Comparison of ENCODE assay signal across 8 cellular contexts in the genomic region with DNA sequence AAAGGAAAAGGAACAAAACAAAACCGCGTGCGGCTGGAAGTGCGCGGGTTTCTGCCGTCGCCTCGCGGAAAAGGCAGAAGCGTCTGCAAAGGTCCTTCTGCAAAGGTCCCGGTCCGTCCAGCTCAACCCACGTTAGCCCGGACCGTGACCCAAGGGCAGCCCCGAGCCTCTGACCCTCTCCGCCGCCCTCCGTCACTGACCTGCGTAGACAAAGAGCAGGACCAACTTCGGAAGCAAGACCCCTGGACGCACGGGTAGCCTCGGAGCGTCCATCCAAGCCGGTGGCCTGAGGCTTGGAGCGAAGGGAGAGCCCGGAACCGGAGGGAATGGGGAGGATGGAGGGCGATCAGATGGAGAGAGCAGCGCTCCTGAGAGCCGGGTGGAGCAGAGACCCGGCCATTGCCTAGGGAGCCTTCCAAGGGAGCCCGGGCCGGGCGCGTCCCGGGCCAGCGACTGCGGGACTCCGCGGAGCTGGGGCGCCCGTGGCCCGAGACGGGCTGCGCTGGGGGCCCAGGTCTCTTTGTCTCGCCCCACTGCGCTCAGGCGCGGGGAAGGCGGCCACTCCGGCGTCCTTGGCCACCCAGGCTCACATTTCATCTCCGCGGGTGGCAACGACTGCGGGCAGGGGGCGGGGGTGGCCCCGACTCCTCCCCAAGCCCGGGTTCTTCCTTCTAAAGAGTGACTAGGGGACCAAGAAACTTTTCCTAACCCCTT. TPM values are rescaled to one million over a fixed set of nuclear protein-coding genes. Genes with fewer than 3 reads are reported as not detected.
DNase-seq lines count a peak whose midpoint lies in the region; ATAC-seq, FAIRE-seq and TF ChIP-seq lines count a peak whose summit lies in the region.

CYYR1 (minus strand) TSS at position 619 of the 714 bp plus-strand sequence; CDS start at position 273, 346 bp downstream.

- peak within 1 kb of the TSS; percentile 90 for H3K4me2 ChIP-seq in astrocyte (ENCODE audit: low read length)

- H2AFZ ChIP-seq in astrocyte (ENCODE audit: low read depth, low read length): peak within 1 kb of the TSS; percentile 97

- ATAC-seq in HG02870 (IDR thresholded peaks at IDR 0.05; ENCODE audit: unreplicated experiment): no peak

- no peaks in the 10 kb centered on the region for H3K27me3 ChIP-seq in astrocyte (ENCODE audit: insufficient read depth, low read length)
- H3K27me3 ChIP-seq in prostate gland (replicated peaks; ENCODE audit: insufficient read depth): peaks cover 10% of the 10 kb centered on the region

- H3K36me3 Mint-ChIP-seq in astrocyte (ENCODE audit: low read depth, unreplicated experiment): no peaks in the 10 kb centered on the region

- H3K27ac Mint-ChIP-seq in astrocyte (ENCODE audit: unreplicated experiment): peak within 1 kb of the TSS; percentile 8

- no peaks in the 10 kb centered on the region for H3K27me3 Mint-ChIP-seq in astrocyte (ENCODE audit: low read depth, unreplicated experiment)

- H3K4me1 ChIP-seq in ES-I3 (ENCODE audit: insufficient read depth, low read length) (peaks cover 13% of the 10 kb centered on the region; the same call in 1 of the 2 replicates), astrocyte (ENCODE audit: insufficient read depth, low read length) (no peaks in the 10 kb centered on the region), prostate gland (replicated peaks) (no peaks in the 10 kb centered on the region)

- DNase-seq in astrocyte (ENCODE audit: low read depth) (peak; percentile 18), iPS DF 19.7 (ENCODE audit: low read depth, low spot score) (peak; percentile 12), prostate gland (ENCODE audit: low spot score) (no peak), A172 (ENCODE audit: low spot score) (no peak), NCI-H2196 treated with DMSO at 0.1 percent for 48 hours (lab: John Stamatoyannopoulos, UW; ENCODE audit: unreplicated experiment) (no peak)
- DNase-seq in activated CD8-positive, alpha-beta memory T cell treated with anti-CD3 and anti-CD28 coated beads, Interleukin-2, amount 50 U/mL, for 4 hours: no peak

- H3K4me3 ChIP-seq in astrocyte (ENCODE audit: insufficient read depth, low read depth, low read length): peak within 1 kb of the TSS; percentile 61
- peak within 1 kb of the TSS; percentile 1 to 13 for H3K4me3 ChIP-seq in prostate gland

- TF ChIP-seq POLR2A in prostate gland (IDR thresholded peaks at IDR 0.05): no peak

- H3K4me1 Mint-ChIP-seq in astrocyte (ENCODE audit: low read depth, unreplicated experiment): no peaks in the 10 kb centered on the region

- no peak within 1 kb of the TSS for H3K27ac ChIP-seq in astrocyte (ENCODE audit: low read depth, low read length)
- peak within 1 kb of the TSS in 1 of 2 donors; percentile 35 for H3K27ac ChIP-seq in prostate gland

- peak within 1 kb of the TSS; percentile 95 for H3K4me3 Mint-ChIP-seq in astrocyte (ENCODE audit: unreplicated experiment)

- H3K9me3 Mint-ChIP-seq in astrocyte (ENCODE audit: unreplicated experiment): peaks cover 2% of the 10 kb centered on the region

- H3K36me3 ChIP-seq in ES-I3 (ENCODE audit: insufficient read depth, low read length): no peaks in the 10 kb centered on the region
- H3K36me3 ChIP-seq in astrocyte (ENCODE audit: insufficient read depth, low read length): no peaks in the 10 kb centered on the region
- H3K36me3 ChIP-seq in prostate gland: no peaks in the 10 kb centered on the region

- intact Hi-C loops in prostate gland (cut with DNase I): no loop called here

- TF ChIP-seq CTCF in astrocyte (IDR thresholded peaks at IDR 0.05; ENCODE audit: insufficient read depth, low read depth, low read length) (no peak), prostate gland (IDR thresholded peaks at IDR 0.05) (no peak)

- no peaks in the 10 kb centered on the region for H3K79me2 ChIP-seq in astrocyte (ENCODE audit: insufficient read depth, low read length)

- no peaks in the 10 kb centered on the region for H4K20me1 ChIP-seq in astrocyte (ENCODE audit: insufficient read depth, low read length)

- H3K9ac ChIP-seq in ES-I3 (ENCODE audit: low read depth, low read length) (peak within 1 kb of the TSS; percentile 85), astrocyte (ENCODE audit: low read length) (peak within 1 kb of the TSS; percentile 73)

- no peak for FAIRE-seq in astrocyte (lab: Jason Lieb, UNC)

- 3% methylated on average over 42 of the region's 61 CpGs for WGBS in prostate gland

- H3K9me3 ChIP-seq in ES-I3 (ENCODE audit: control insufficient read depth, insufficient read depth, low read length) (no peaks in the 10 kb centered on the region), astrocyte (ENCODE audit: insufficient read depth, low read depth, low read length) (no peaks in the 10 kb centered on the region), prostate gland (no peaks in the 10 kb centered on the region)

RNA-seq across cellular contexts. Expression of gene CYYR1, which starts in this region (rescaled TPM):
- 3.3 and 4.7 TPM in 2 replicates for total RNA-seq in astrocyte
- 10 to 100 TPM in 1 of 2 donors, 1 to 10 TPM in 1; 9.7 to 13.3 TPM for total RNA-seq in prostate gland
- not detected in 2 replicates for total RNA-seq in A172 (2014; rRNA removed; shearing (Covaris generic))

Comparison
In these comparisons a context has a peak if more than half of its experiments do, and no peak if none do; other contexts are left out.
1. DNase-seq: peak in astrocyte (single experiment) and iPS DF 19.7 (single experiment); none in prostate gland (single experiment), A172 (single experiment), activated CD8-positive, alpha-beta memory T cell treated with anti-CD3 and anti-CD28 coated beads, Interleukin-2, amount 50 U/mL, for 4 hours (single experiment) and NCI-H2196 treated with DMSO at 0.1 percent for 48 hours (single experiment).